Comparison of ENCODE assay signal across 21 cellular contexts in genomic region chr2:58916127-58916526, GRCh38.
"Had no signal": no experiment of that assay in that cellular context is flagged by ENCODE, and none has a peak within 500 bp of the region (broad histone marks: within the 10 kb centered on the region; RNA-seq: fewer than 3 reads in every experiment).

No MANE protein-coding gene starts in this region.

- H3K4me1 ChIP-seq: ascending aorta, body of pancreas, Peyer's patch had no signal

- H3K4me3 ChIP-seq: ascending aorta, body of pancreas, Peyer's patch had no signal

- H3K36me3 ChIP-seq: ascending aorta, Peyer's patch had no signal

- H3K9me3 ChIP-seq: ascending aorta, body of pancreas, Peyer's patch had no signal

- H3K36me3 Mint-ChIP-seq: activated CD8-positive, alpha-beta memory T cell treated with anti-CD3 and anti-CD28 coated beads, Interleukin-2, amount 10 ng/mL, durations not matched to agents 7 days and 5 days; activated naive CD4-positive, alpha-beta T cell treated with anti-CD3 and anti-CD28 coated beads, Interleukin-2, amount 50 U/mL, for 24 hours had no signal

- H3K27ac ChIP-seq: ascending aorta, body of pancreas, Peyer's patch had no signal

- ATAC-seq: activated CD8-positive, alpha-beta memory T cell treated with anti-CD3 and anti-CD28 coated beads, Interleukin-2, amount 10 ng/mL, durations not matched to agents 7 days and 5 days; body of pancreas; T-helper 17 cell had no signal

- H3K9me3 Mint-ChIP-seq: activated B cell treated with CpG ODN at 0.5 μM for 24 hours; activated CD4-positive, alpha-beta T cell treated with anti-CD3 and anti-CD28 coated beads, Interleukin-2, amount 10 ng/mL, durations not matched to agents 24 days and 14 days; activated naive CD4-positive, alpha-beta T cell treated with anti-CD3 and anti-CD28 coated beads, Interleukin-2, amount 50 U/mL, for 24 hours; activated T-cell treated with anti-CD3 and anti-CD28 coated beads, Interleukin-2, amount 50 U/mL, for 24 hours; activated T-helper 1 cell treated with anti-CD3 and anti-CD28 coated beads, Interleukin-12 subunit alpha, Interleukin-12 subunit beta, Interleukin-2, Interleukin-4 antibody, amounts not matched to agents 30 ng/mL and 10 ng/mL and 1 ng/mL, durations not matched to agents 14 hours and 24 hours and 36 hours had no signal

- H3K27me3 Mint-ChIP-seq: activated CD4-positive, alpha-beta T cell treated with anti-CD3 and anti-CD28 coated beads, Interleukin-2, amount 10 ng/mL, durations not matched to agents 24 days and 14 days; activated CD8-positive, alpha-beta memory T cell treated with anti-CD3 and anti-CD28 coated beads, Interleukin-2, amount 10 ng/mL, durations not matched to agents 7 days and 5 days; activated naive CD4-positive, alpha-beta T cell treated with anti-CD3 and anti-CD28 coated beads, Interleukin-2, amount 50 U/mL, for 24 hours; activated T-cell treated with anti-CD3 and anti-CD28 coated beads, Interleukin-2, amount 50 U/mL, for 24 hours; T-helper 17 cell had no signal

- H3K27me3 ChIP-seq: ascending aorta, body of pancreas, Peyer's patch had no signal

- DNase-seq: activated B cell treated with CpG ODN at 0.5 μM for 24 hours; activated CD4-positive, alpha-beta T cell treated with anti-CD3 and anti-CD28 coated beads for 1 hour; activated CD4-positive, alpha-beta T cell treated with anti-CD3 and anti-CD28 coated beads, Interleukin-2, amount 10 ng/mL, durations not matched to agents 24 days and 14 days; activated CD4-positive, alpha-beta T cell treated with anti-CD3 and anti-CD28 coated beads, Interleukin-2, amount 50 U/mL, for 48 hours; activated CD8-positive, alpha-beta memory T cell treated with anti-CD3 and anti-CD28 coated beads, Interleukin-2, amount 10 ng/mL, durations not matched to agents 7 days and 5 days; activated effector memory CD4-positive, alpha-beta T cell treated with Interleukin-2 at 50 U/mL for 16 hours; activated naive CD4-positive, alpha-beta T cell; activated T-cell treated with anti-CD3 and anti-CD28 coated beads, Interleukin-2, amount 50 U/mL, for 24 hours; body of pancreas; NCI-H1105 treated with DMSO at 0.1 percent for 48 hours; NCI-H146; NCI-H187 treated with DMSO at 0.1 percent for 48 hours; NCI-H2081 treated with DMSO at 0.1 percent for 48 hours; NCI-H524; Peyer's patch; SIG-M5; T-helper 17 cell; T-helper 9 cell had no signal

- H3K4me3 Mint-ChIP-seq: activated B cell treated with CpG ODN at 0.5 μM for 24 hours; activated CD4-positive, alpha-beta T cell treated with anti-CD3 and anti-CD28 coated beads, Interleukin-2, amount 10 ng/mL, durations not matched to agents 24 days and 14 days; activated CD8-positive, alpha-beta memory T cell treated with anti-CD3 and anti-CD28 coated beads, Interleukin-2, amount 10 ng/mL, durations not matched to agents 7 days and 5 days; activated naive CD4-positive, alpha-beta T cell treated with anti-CD3 and anti-CD28 coated beads, Interleukin-2, amount 50 U/mL, for 24 hours; activated T-cell treated with anti-CD3 and anti-CD28 coated beads, Interleukin-2, amount 50 U/mL, for 24 hours; activated T-helper 1 cell treated with anti-CD3 and anti-CD28 coated beads, Interleukin-12 subunit alpha, Interleukin-12 subunit beta, Interleukin-2, Interleukin-4 antibody, amounts not matched to agents 30 ng/mL and 10 ng/mL and 1 ng/mL, durations not matched to agents 14 hours and 24 hours and 36 hours; T-helper 17 cell had no signal

- H3K27ac Mint-ChIP-seq: activated B cell treated with CpG ODN at 0.5 μM for 24 hours; activated CD4-positive, alpha-beta T cell treated with anti-CD3 and anti-CD28 coated beads, Interleukin-2, amount 10 ng/mL, durations not matched to agents 24 days and 14 days; activated CD8-positive, alpha-beta memory T cell treated with anti-CD3 and anti-CD28 coated beads, Interleukin-2, amount 10 ng/mL, durations not matched to agents 7 days and 5 days; activated naive CD4-positive, alpha-beta T cell treated with anti-CD3 and anti-CD28 coated beads, Interleukin-2, amount 50 U/mL, for 24 hours; activated T-cell treated with anti-CD3 and anti-CD28 coated beads, Interleukin-2, amount 50 U/mL, for 24 hours; activated T-helper 1 cell treated with anti-CD3 and anti-CD28 coated beads, Interleukin-12 subunit alpha, Interleukin-12 subunit beta, Interleukin-2, Interleukin-4 antibody, amounts not matched to agents 30 ng/mL and 10 ng/mL and 1 ng/mL, durations not matched to agents 14 hours and 24 hours and 36 hours; T-helper 17 cell had no signal

- H3K4me1 Mint-ChIP-seq: activated B cell treated with CpG ODN at 0.5 μM for 24 hours; activated CD4-positive, alpha-beta T cell treated with anti-CD3 and anti-CD28 coated beads, Interleukin-2, amount 10 ng/mL, durations not matched to agents 24 days and 14 days; activated CD8-positive, alpha-beta memory T cell treated with anti-CD3 and anti-CD28 coated beads, Interleukin-2, amount 10 ng/mL, durations not matched to agents 7 days and 5 days; activated naive CD4-positive, alpha-beta T cell treated with anti-CD3 and anti-CD28 coated beads, Interleukin-2, amount 50 U/mL, for 24 hours; T-helper 17 cell had no signal
